Comparison of ENCODE assay signal across 8 cellular contexts in the genomic region with DNA sequence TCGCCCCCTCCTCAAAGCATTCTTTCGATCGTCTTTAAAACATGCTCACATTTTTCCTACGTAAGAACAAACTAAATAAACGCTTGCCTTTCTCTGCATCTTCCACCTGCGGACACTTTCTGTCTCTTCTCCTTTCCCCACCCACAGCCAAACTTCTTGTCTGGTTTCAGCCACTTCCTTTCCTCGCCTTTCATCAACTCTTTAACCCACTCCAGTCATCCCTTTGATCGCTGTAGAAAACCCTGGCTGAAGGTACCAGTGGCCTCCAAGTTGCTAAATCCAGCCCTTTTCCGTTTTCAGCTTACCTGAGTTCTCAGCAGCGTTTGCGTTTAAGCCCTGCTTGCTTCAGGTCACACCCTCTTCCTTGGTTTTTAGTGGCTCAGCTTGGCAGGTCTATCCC. TPM values are rescaled to one million over a fixed set of nuclear protein-coding genes. Genes with fewer than 3 reads are reported as not detected.
DNase-seq lines count a peak whose midpoint lies in the region; ATAC-seq, FAIRE-seq and TF ChIP-seq lines count a peak whose summit lies in the region.

No MANE protein-coding gene starts in this region.

- H3K27me3 ChIP-seq in AG04450 (ENCODE audit: control insufficient read depth, insufficient read depth, low read length) = no peaks in the 10 kb centered on the region
- no peaks in the 10 kb centered on the region for H3K27me3 ChIP-seq in colonic mucosa
- H3K27me3 ChIP-seq in mononuclear cell (ENCODE audit: insufficient read depth, low read length) = no peaks in the 10 kb centered on the region

- POLR2A ChIA-PET in AG04450 (lab: Yijun Ruan, JAX) = interaction anchor here (1.2 to 1.8 kb wide), 2 partner anchors 112 to 114 kb away, joined by 4 to 6 read pairs; no protein-coding TSS in a partner anchor

- H3K4me1 ChIP-seq in colonic mucosa = peaks cover 10% of the 10 kb centered on the region
- H3K4me1 ChIP-seq in mononuclear cell (ENCODE audit: insufficient read depth, low read length) = peaks cover 43% of the 10 kb centered on the region

- ATAC-seq in HG03025 (IDR thresholded peaks at IDR 0.05; ENCODE audit: low FRiP score, unreplicated experiment) (no peak), GM21825 (IDR thresholded peaks at IDR 0.05; ENCODE audit: unreplicated experiment) (no peak)

- peak overlapping the region; percentile 72 to 76 for H3K9ac ChIP-seq in colonic mucosa (ENCODE audit: low read depth in 2 of 2, low read length in 2 of 2)

- H3K36me3 ChIP-seq in colonic mucosa = no peaks in the 10 kb centered on the region

- DNase-seq in AG04450 (ENCODE audit: low read depth, low spot score) (no peak), GM18507 (ENCODE audit: extremely low spot score, insufficient read length, low read depth) (no peak), RPMI7951 (ENCODE audit: low read depth) (peak; percentile 3), colonic mucosa (peak; percentile 29), urothelium cell line (ENCODE audit: low spot score) (peak; percentile 9)

- H3K4me3 ChIP-seq in AG04450 (ENCODE audit: low read depth, low read length) = peak overlapping the region; percentile 63
- H3K4me3 ChIP-seq in colonic mucosa = peak overlapping the region; percentile 97
- peak overlapping the region; percentile 74 for H3K4me3 ChIP-seq in mononuclear cell (ENCODE audit: low read length)

- TF ChIP-seq CTCF in AG04450 (IDR thresholded peaks at IDR 0.05; ENCODE audit: low read depth, low read length) (no peak), colonic mucosa (IDR thresholded peaks at IDR 0.05) (no peak)

- FAIRE-seq in GM18507 (lab: Jason Lieb, UNC) (peak; percentile 75), urothelium cell line (lab: Jason Lieb, UNC) (no peak)

- no peaks in the 10 kb centered on the region for H3K9me3 ChIP-seq in AG04450 (ENCODE audit: control insufficient read depth, insufficient read depth, low read length)
- no peaks in the 10 kb centered on the region for H3K9me3 ChIP-seq in colonic mucosa
- H3K9me3 ChIP-seq in mononuclear cell (ENCODE audit: low read depth, low read length) = no peaks in the 10 kb centered on the region

- H3K27ac ChIP-seq in AG04450 (ENCODE audit: low read depth, low read length) (no peak overlapping the region), colonic mucosa (peak overlapping the region; percentile 74)

- CTCF ChIA-PET in AG04450 (lab: Charles Lee) = interaction anchor here (0.7 kb wide), 1 partner anchor 36 kb away, joined by 11 read pairs; no protein-coding TSS in a partner anchor

- intact Hi-C loops in colonic mucosa (cut with DNase I) = no loop called here

RNA-seq across cellular contexts. Expression of gene RPA1, which starts 0.5 kb away (rescaled TPM):
- polyA plus RNA-seq in AG04450 (2011; rRNA removed) = 52.3 and 56.4 TPM in 2 replicates
- polyA minus RNA-seq in AG04450 (2011; rRNA and poly(A)+ RNA removed) = 46.7 and 52.0 TPM in 2 replicates
- total RNA-seq in RPMI7951 (2014; rRNA removed; shearing (Covaris generic)) = 21.6 and 23.6 TPM in 2 replicates
- 100 to 1,000 TPM in 1 of 2 donors, 10 to 100 TPM in 1; 63.4 to 105 TPM for total RNA-seq in colonic mucosa
- 21.3 TPM for total RNA-seq in mononuclear cell

RNA-seq across cellular contexts. Expression of gene SMYD4, which starts 0.6 kb away (rescaled TPM):
- 5.6 and 5.7 TPM in 2 replicates for polyA plus RNA-seq in AG04450 (2011; rRNA removed)
- 9.8 and 11.6 TPM in 2 replicates for polyA minus RNA-seq in AG04450 (2011; rRNA and poly(A)+ RNA removed)
- 5.6 and 6.2 TPM in 2 replicates for total RNA-seq in RPMI7951 (2014; rRNA removed; shearing (Covaris generic))
- 10 to 100 TPM in 1 of 2 donors, 1 to 10 TPM in 1; 8.0 to 14.7 TPM for total RNA-seq in colonic mucosa
- total RNA-seq in mononuclear cell = 7.1 TPM

Comparison
In these comparisons a context has a peak if more than half of its experiments do, and no peak if none do; other contexts are left out.
1. DNase-seq: peak in RPMI7951 (single experiment), colonic mucosa (single experiment) and urothelium cell line (single experiment); none in AG04450 (single experiment) and GM18507 (single experiment).
2. Peak in every context shown above with its lines, with median percentiles within 50 percentile points of each other: H3K4me3 ChIP-seq.